In genomic region chr11:103515283-103515682, GRCh38 we compare ENCODE assay signal across 24 cellular contexts.
"Had no signal": no experiment of that assay in that cellular context is flagged by ENCODE, and none has a peak within 500 bp of the region (broad histone marks: within the 10 kb centered on the region; RNA-seq: fewer than 3 reads in every experiment).

No MANE protein-coding gene starts in this region.

- DNase-seq: activated B cell treated with CpG ODN at 0.5 μM for 24 hours; activated CD4-positive, alpha-beta T cell treated with anti-CD3 and anti-CD28 coated beads for 48 hours; activated CD4-positive, alpha-beta T cell treated with anti-CD3 and anti-CD28 coated beads, Interleukin-2, amount 50 U/mL, for 1 hour; activated CD4-positive, alpha-beta T cell treated with anti-CD3 and anti-CD28 coated beads, Interleukin-2, amount 50 U/mL, for 48 hours; activated CD8-positive, alpha-beta memory T cell treated with anti-CD3 and anti-CD28 coated beads for 24 hours; activated CD8-positive, alpha-beta T cell treated with anti-CD3 and anti-CD28 coated beads for 36 hours; activated effector memory CD4-positive, alpha-beta T cell treated with Interleukin-2 at 50 U/mL for 16 hours; activated gamma-delta T cell treated with Interleukin-2 at 50 U/mL for 16 hours; activated naive CD4-positive, alpha-beta T cell treated with anti-CD3 and anti-CD28 coated beads, Interleukin-2, amount 50 U/mL, for 16 hours; activated naive CD4-positive, alpha-beta T cell treated with Interleukin-2 at 50 U/mL for 16 hours; activated T-cell treated with anti-CD3 and anti-CD28 coated beads, Interleukin-2, amount 50 U/mL, for 4 hours; amygdala; aorta; body of pancreas; dorsolateral prefrontal cortex; effector memory CD4-positive, alpha-beta T cell; endodermal cell; foreskin keratinocyte; T-helper 1 cell; T-helper 17 cell; T1000; WERI-Rb-1 had no signal

- H3K4me1 ChIP-seq: body of pancreas, foreskin keratinocyte, gastroesophageal sphincter had no signal

- H3K9me3 ChIP-seq: body of pancreas had no signal

- H3K27ac ChIP-seq: body of pancreas, coronary artery, dorsolateral prefrontal cortex, foreskin keratinocyte, gastroesophageal sphincter, WERI-Rb-1 had no signal

- H3K36me3 ChIP-seq: gastroesophageal sphincter had no signal

- H3K27me3 ChIP-seq: body of pancreas, dorsolateral prefrontal cortex, foreskin keratinocyte, gastroesophageal sphincter had no signal

- H3K4me3 ChIP-seq: body of pancreas, coronary artery, dorsolateral prefrontal cortex, gastroesophageal sphincter had no signal
